Comparison of ENCODE assay signal across 15 cellular contexts in genomic region chr18:50313031-50313607, GRCh38. TPM values are rescaled to one million over a fixed set of nuclear protein-coding genes. Genes with fewer than 3 reads are reported as not detected.
DNase-seq lines count a peak whose midpoint lies in the region; ATAC-seq and FAIRE-seq lines count a peak whose summit lies in the region.
"Had no signal": no experiment of that assay in that cellular context is flagged by ENCODE, and none has a peak within 500 bp of the region (broad histone marks: within the 10 kb centered on the region; RNA-seq: fewer than 3 reads in every experiment).

No MANE protein-coding gene starts in this region.

- peaks cover 2% of the 10 kb centered on the region for H3K27me3 Mint-ChIP-seq in IgD-negative memory B cell

- peak overlapping the region in 3 of 4 donors; percentile 32 to 34 (median 33) for H3K4me3 Mint-ChIP-seq in IgD-negative memory B cell
- H3K4me3 Mint-ChIP-seq: endodermal cell had no signal

- no peaks in the 10 kb centered on the region for H3K36me3 Mint-ChIP-seq in IgD-negative memory B cell

- peaks cover 34 to 57% (median 35%) of the 10 kb centered on the region in 3 donors for H3K4me1 Mint-ChIP-seq in IgD-negative memory B cell
- H3K4me1 Mint-ChIP-seq: endodermal cell had no signal

- no peaks in the 10 kb centered on the region for H3K36me3 ChIP-seq in urinary bladder (ENCODE audit: insufficient read depth)
- H3K36me3 ChIP-seq: transverse colon had no signal

- FAIRE-seq in HTR-8/SVneo (lab: Jason Lieb, UNC): no peak
- FAIRE-seq: astrocyte had no signal

- H3K27ac Mint-ChIP-seq in IgD-negative memory B cell: peak overlapping the region in 2 of 3 donors; percentile 6 to 32
- H3K27ac Mint-ChIP-seq: endodermal cell had no signal

- peaks cover 0 to 5% (median 0%) of the 10 kb centered on the region in 3 donors for H3K9me3 Mint-ChIP-seq in IgD-negative memory B cell

- no peaks in the 10 kb centered on the region for H3K4me1 ChIP-seq in urinary bladder (ENCODE audit: insufficient read depth)

- peak; percentile 34 for ATAC-seq in GM19324 (IDR thresholded peaks at IDR 0.05; ENCODE audit: low FRiP score, unreplicated experiment)
- ATAC-seq in HG02763 (IDR thresholded peaks at IDR 0.05; ENCODE audit: unreplicated experiment): peak; percentile 8
- ATAC-seq: right cardiac atrium had no signal

- no peak overlapping the region for H3K4me3 ChIP-seq in urinary bladder (ENCODE audit: low read depth, low read length)
- H3K4me3 ChIP-seq: transverse colon had no signal

- DNase-seq in activated gamma-delta T cell (lab: John Stamatoyannopoulos, UW) (no peak), COLO829 (ENCODE audit: low spot score) (no peak), HTR-8/SVneo (ENCODE audit: insufficient read length, low spot score) (no peak)
- DNase-seq: activated CD8-positive, alpha-beta memory T cell treated with anti-CD3 and anti-CD28 coated beads, Interleukin-2, amount 50 U/mL, for 4 hours; DMS53; endodermal cell; NCI-H146; right cardiac atrium; T-helper 9 cell; transverse colon had no signal

- peak overlapping the region; percentile 89 for H3K27ac ChIP-seq in urinary bladder (ENCODE audit: low read depth)

- WGBS in urinary bladder: 89% methylated on average over 2 of the region's 2 CpGs

RNA-seq across cellular contexts. Expression of gene CXXC1, which starts 25.6 kb away (rescaled TPM):
- polyA plus RNA-seq in IgD-negative memory B cell (98.6 TPM), urinary bladder (73.9 TPM)
- 32.4 TPM for total RNA-seq in urinary bladder

RNA-seq across cellular contexts. Expression of gene MBD1, which starts 31.8 kb away (rescaled TPM):
- polyA plus RNA-seq in IgD-negative memory B cell (42.6 TPM), urinary bladder (57.0 TPM)
- total RNA-seq in urinary bladder: 39.9 TPM

RNA-seq across cellular contexts. Expression of gene CFAP53, which starts 46.8 kb away (rescaled TPM):
- polyA plus RNA-seq in IgD-negative memory B cell (not detected), urinary bladder (0.34 TPM)
- total RNA-seq in urinary bladder: 0.42 TPM
